In genomic region chr10:7409045-7409731, GRCh38 we compare ENCODE assay signal across 8 cellular contexts.
DNase-seq lines count a peak whose midpoint lies in the region; ATAC-seq lines count a peak whose summit lies in the region.

No MANE protein-coding gene starts in this region.

- H3K9me3 Mint-ChIP-seq in memory B cell, result no peaks in the 10 kb centered on the region
- H3K9me3 Mint-ChIP-seq in stimulated activated memory B cell treated with anti-CD40 and anti-IgM and Interleukin-4, amounts not matched to agents 10 μg/mL and 1 μg/mL and 100 μg/mL, for 72 hours, result no peaks in the 10 kb centered on the region

- no peaks in the 10 kb centered on the region for H3K27me3 Mint-ChIP-seq in memory B cell
- H3K27me3 Mint-ChIP-seq in stimulated activated memory B cell treated with anti-CD40 and anti-IgM and Interleukin-4, amounts not matched to agents 10 μg/mL and 1 μg/mL and 100 μg/mL, for 72 hours, result no peaks in the 10 kb centered on the region

- ATAC-seq in GM18858 (IDR thresholded peaks at IDR 0.05; ENCODE audit: unreplicated experiment) (peak; percentile 52), HG02938 (IDR thresholded peaks at IDR 0.05; ENCODE audit: unreplicated experiment) (peak; percentile 49), memory B cell (ENCODE audit: low read depth) (peak; percentile 37)
- ATAC-seq in stimulated activated memory B cell treated with anti-CD40 and anti-IgM and Interleukin-4, amounts not matched to agents 10 μg/mL and 1 μg/mL and 100 μg/mL, for 72 hours, result peak; percentile 64

- H3K36me3 Mint-ChIP-seq in memory B cell, result no peaks in the 10 kb centered on the region
- peaks cover 13% of the 10 kb centered on the region for H3K36me3 Mint-ChIP-seq in stimulated activated memory B cell treated with anti-CD40 and anti-IgM and Interleukin-4, amounts not matched to agents 10 μg/mL and 1 μg/mL and 100 μg/mL, for 72 hours

- peaks cover 14% of the 10 kb centered on the region for H3K4me1 Mint-ChIP-seq in memory B cell
- H3K4me1 Mint-ChIP-seq in stimulated activated memory B cell treated with anti-CD40 and anti-IgM and Interleukin-4, amounts not matched to agents 10 μg/mL and 1 μg/mL and 100 μg/mL, for 72 hours, result peaks cover 69% of the 10 kb centered on the region

- H3K4me3 Mint-ChIP-seq in memory B cell, result peak overlapping the region; percentile 92
- peak overlapping the region; percentile 91 for H3K4me3 Mint-ChIP-seq in stimulated activated memory B cell treated with anti-CD40 and anti-IgM and Interleukin-4, amounts not matched to agents 10 μg/mL and 1 μg/mL and 100 μg/mL, for 72 hours

- DNase-seq in T-helper 2 cell (peak in 3 of 5 experiments; percentile 22 to 81 (median 40)), memory B cell (ENCODE audit: low spot score in 2 of 2) (peak in 1 of 2 donors; percentile 20), DMS79 treated with DMSO at 0.1 percent for 48 hours (lab: John Stamatoyannopoulos, UW) (no peak), NCI-H1694 (lab: John Stamatoyannopoulos, UW) (no peak)
- DNase-seq in central memory CD4-positive, alpha-beta T cell, result peak; percentile 56

- H3K27ac Mint-ChIP-seq in memory B cell, result peak overlapping the region; percentile 81
- peak overlapping the region; percentile 88 for H3K27ac Mint-ChIP-seq in stimulated activated memory B cell treated with anti-CD40 and anti-IgM and Interleukin-4, amounts not matched to agents 10 μg/mL and 1 μg/mL and 100 μg/mL, for 72 hours

Comparison
In these comparisons a context has a peak if more than half of its experiments do, and no peak if none do; other contexts are left out.
1. DNase-seq: peak in T-helper 2 cell (3 of 5) and central memory CD4-positive, alpha-beta T cell (single experiment); none in DMS79 treated with DMSO at 0.1 percent for 48 hours (single experiment) and NCI-H1694 (single experiment).
2. Peak in every context shown above with its lines, with median percentiles within 50 percentile points of each other: ATAC-seq.